ENCODE assay signal across 8 cellular contexts in the genomic region with DNA sequence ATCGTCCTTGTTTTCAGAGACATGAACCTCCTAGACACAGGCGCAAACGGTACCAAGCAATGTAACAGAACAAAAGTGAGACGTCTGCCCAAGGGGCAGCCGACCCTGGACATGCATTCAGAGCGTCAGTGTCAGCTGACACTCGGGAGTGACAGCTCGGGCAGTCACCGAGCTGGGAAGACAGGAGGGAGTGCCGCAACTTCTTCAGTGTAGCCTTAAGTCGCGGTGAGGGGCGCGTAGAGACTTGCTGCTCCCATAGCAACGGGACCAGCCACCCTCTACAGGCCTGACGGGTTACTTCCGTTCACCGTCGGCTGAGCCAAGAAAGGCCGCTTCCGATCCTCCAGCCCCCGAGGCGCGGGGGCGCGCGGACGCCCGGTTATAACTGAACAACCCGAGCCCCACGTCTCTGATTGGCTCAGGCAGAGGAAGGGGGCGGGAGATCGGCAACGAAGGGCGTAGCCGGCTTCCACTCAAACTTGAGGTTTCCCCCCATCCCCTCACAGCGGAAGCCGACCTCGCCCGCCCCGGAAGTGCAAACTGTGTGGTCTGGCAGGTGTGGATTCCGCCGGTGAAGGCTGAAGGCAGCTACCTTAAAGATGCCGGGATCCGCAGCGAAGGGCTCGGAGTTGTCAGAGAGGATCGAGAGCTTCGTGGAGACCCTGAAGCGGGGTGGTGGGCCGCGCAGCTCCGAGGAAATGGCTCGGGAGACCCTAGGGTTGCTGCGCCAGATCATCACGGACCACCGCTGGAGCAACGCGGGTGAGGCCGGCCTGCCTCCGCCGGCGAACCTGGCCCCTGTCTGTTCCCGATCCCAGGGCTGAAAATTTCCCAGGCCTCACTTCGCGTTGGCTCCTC. TPM values are rescaled to one million over a fixed set of nuclear protein-coding genes. Genes with fewer than 3 reads are reported as not detected.
DNase-seq lines count a peak whose midpoint lies in the region; ATAC-seq and TF ChIP-seq lines count a peak whose summit lies in the region.

EIF2B2 (plus strand) TSS at position 530 of the 858 bp plus-strand sequence; CDS start at position 600, 70 bp downstream.

- H3K27ac Mint-ChIP-seq in activated naive CD8-positive, alpha-beta T cell treated with anti-CD3 and anti-CD28 coated beads, Interleukin-2, amount 10 ng/mL, durations not matched to agents 7 days and 5 days, result peak within 1 kb of the TSS; percentile 84

- H3K36me3 Mint-ChIP-seq in activated naive CD8-positive, alpha-beta T cell treated with anti-CD3 and anti-CD28 coated beads, Interleukin-2, amount 10 ng/mL, durations not matched to agents 7 days and 5 days, result peaks cover 26% of the 10 kb centered on the region

- intact Hi-C loops in head of caudate nucleus (cut with DNase I) (loop anchor here (10.0 kb wide), 1 partner anchor 62 kb away; the partner anchor contains the start of genes ACYP1 and ZC2HC1C), ovary (cut with DNase I) (no loop called here), thyroid gland (cut with DNase I) (loop anchor here (10.0 kb wide), 1 partner anchor 62 kb away; the partner anchor contains the start of genes ACYP1 and ZC2HC1C)

- no peaks in the 10 kb centered on the region for H3K27me3 ChIP-seq in SU-DHL-6 (ENCODE audit: low read length)
- H3K27me3 ChIP-seq in ovary, result no peaks in the 10 kb centered on the region
- no peaks in the 10 kb centered on the region for H3K27me3 ChIP-seq in thyroid gland

- H3K27me3 Mint-ChIP-seq in activated naive CD8-positive, alpha-beta T cell treated with anti-CD3 and anti-CD28 coated beads, Interleukin-2, amount 10 ng/mL, durations not matched to agents 7 days and 5 days, result peaks cover 7% of the 10 kb centered on the region

- no peaks in the 10 kb centered on the region for H3F3A ChIP-seq in SU-DHL-6 (ENCODE audit: insufficient read depth)

- ATAC-seq in HG02678 (IDR thresholded peaks at IDR 0.05; ENCODE audit: unreplicated experiment), result peak; percentile 98
- ATAC-seq in activated naive CD8-positive, alpha-beta T cell treated with anti-CD3 and anti-CD28 coated beads, Interleukin-2, amount 10 ng/mL, durations not matched to agents 7 days and 5 days (ENCODE audit: low read depth), result peak; percentile 98

- peak within 1 kb of the TSS; percentile 91 for H3K4me2 ChIP-seq in SU-DHL-6 (ENCODE audit: low read depth, low read length, poor library complexity, severe bottlenecking)

- no peaks in the 10 kb centered on the region for H3K9me2 ChIP-seq in SU-DHL-6 (replicated peaks; ENCODE audit: insufficient read depth, low read length)

- peaks cover 16% of the 10 kb centered on the region for H3K79me2 ChIP-seq in SU-DHL-6 (ENCODE audit: insufficient read depth, low read length)

- H3K36me3 ChIP-seq in SU-DHL-6 (ENCODE audit: low read length) (peaks cover 8% of the 10 kb centered on the region; the same call in 1 of the 2 replicates), ovary (no peaks in the 10 kb centered on the region), thyroid gland (peaks cover 21% of the 10 kb centered on the region in 2 donors)

- H3K9me3 ChIP-seq in SU-DHL-6 (ENCODE audit: insufficient read depth, low read length) (no peaks in the 10 kb centered on the region), ovary (no peaks in the 10 kb centered on the region), thyroid gland (no peaks in the 10 kb centered on the region)

- peak within 1 kb of the TSS; percentile 82 for H2AFZ ChIP-seq in SU-DHL-6 (ENCODE audit: low read depth, low read length, severe bottlenecking)

- peaks cover 3% of the 10 kb centered on the region for H3K9me3 Mint-ChIP-seq in activated naive CD8-positive, alpha-beta T cell treated with anti-CD3 and anti-CD28 coated beads, Interleukin-2, amount 10 ng/mL, durations not matched to agents 7 days and 5 days

- H3K4me1 ChIP-seq in ovary (ENCODE audit: insufficient read depth) (peaks cover 5% of the 10 kb centered on the region), thyroid gland (peaks cover 32 to 37% of the 10 kb centered on the region in 2 donors)

- TF ChIP-seq POLR2A in GM10847 (IDR thresholded peaks at IDR 0.05; ENCODE audit: extremely low read depth, insufficient read length) (peak; percentile 54), ovary (IDR thresholded peaks at IDR 0.05) (no peak), thyroid gland (IDR thresholded peaks at IDR 0.05) (peak in 1 of 2 donors; percentile 86)

- peak within 1 kb of the TSS; percentile 95 for H3K4me3 Mint-ChIP-seq in activated naive CD8-positive, alpha-beta T cell treated with anti-CD3 and anti-CD28 coated beads, Interleukin-2, amount 10 ng/mL, durations not matched to agents 7 days and 5 days

- peak within 1 kb of the TSS; percentile 87 for H3K9ac ChIP-seq in SU-DHL-6 (ENCODE audit: low read length)

- TF ChIP-seq EP300 in ovary (IDR thresholded peaks at IDR 0.05), result no peak

- POLR2A ChIA-PET in activated naive CD8-positive, alpha-beta T cell treated with anti-CD3 and anti-CD28 coated beads, Interleukin-2, amount 10 ng/mL, durations not matched to agents 7 days and 5 days (lab: Charles Lee), result interaction anchor here (0.7 to 1.8 kb wide), 6 partner anchors 11 to 122 kb away, joined by 3 to 9 read pairs (median 4); partner anchors contain the start of genes ACYP1 and MLH3

- TF ChIP-seq CTCF in SU-DHL-6 (IDR thresholded peaks at IDR 0.05; ENCODE audit: insufficient read depth, low read length, poor library complexity, severe bottlenecking) (no peak), ovary (IDR thresholded peaks at IDR 0.05) (peak in 1 of 3 donors; percentile 47), thyroid gland (IDR thresholded peaks at IDR 0.05) (peak in 4 of 6 experiments; percentile 22 to 37 (median 27))

- H3K27ac ChIP-seq in SU-DHL-6 (ENCODE audit: low read depth, low read length) (0 out of 2 replicates have a peak within 1 kb of the TSS, but pooled peaks have one; percentile 2), ovary (peak within 1 kb of the TSS in 1 of 2 donors; percentile 61), thyroid gland (peak within 1 kb of the TSS; percentile 82 to 94 (median 90))

- peak; percentile 94 for DNase-seq in NCI-H128 (lab: John Stamatoyannopoulos, UW; ENCODE audit: unreplicated experiment)
- DNase-seq in activated naive CD8-positive, alpha-beta T cell treated with anti-CD3 and anti-CD28 coated beads, Interleukin-2, amount 10 ng/mL, durations not matched to agents 7 days and 5 days, result peak; percentile 98
- DNase-seq in head of caudate nucleus, result peak; percentile 97 to 100 (median 99)
- peak; percentile 95 to 99 (median 97) for DNase-seq in ovary
- DNase-seq in thyroid gland, result peak; percentile 99

- H3K4me3 ChIP-seq in SU-DHL-6 (ENCODE audit: insufficient read depth, low read length, poor library complexity, severe bottlenecking), result peak within 1 kb of the TSS; percentile 82
- peak within 1 kb of the TSS; percentile 51 for H3K4me3 ChIP-seq in ovary
- H3K4me3 ChIP-seq in thyroid gland (replicated peaks in 1 of 3), result peak within 1 kb of the TSS; percentile 33 to 92 (median 89)

- peaks cover 30% of the 10 kb centered on the region for H3K4me1 Mint-ChIP-seq in activated naive CD8-positive, alpha-beta T cell treated with anti-CD3 and anti-CD28 coated beads, Interleukin-2, amount 10 ng/mL, durations not matched to agents 7 days and 5 days

- WGBS in ovary, 3 donors, result 0 to 1% (median 1%) methylated on average over 53 to 66 of the region's 66 CpGs
- 0 to 2% methylated on average over 18 to 44 of the region's 66 CpGs for WGBS in thyroid gland, 2 donors

- no peaks in the 10 kb centered on the region for H4K20me1 ChIP-seq in SU-DHL-6 (ENCODE audit: low read depth, low read length)

RNA-seq across cellular contexts. Expression of gene EIF2B2, which starts in this region (rescaled TPM):
- total RNA-seq in activated naive CD8-positive, alpha-beta T cell treated with anti-CD3 and anti-CD28 coated beads, Interleukin-2, amount 10 ng/mL, durations not matched to agents 7 days and 5 days, result 10 to 100 TPM; 35.4 to 37.2 TPM
- 10 to 100 TPM in 6 of 7 donors, 1 to 10 TPM in 1; 8.8 to 33.3 (median 29.6) TPM for total RNA-seq in ovary
- polyA plus RNA-seq in ovary, result 10 to 100 TPM; 30.6 to 59.9 TPM
- 10 to 100 TPM; 47.0 to 94.8 (median 69.3) TPM for total RNA-seq in thyroid gland

Comparison
In these comparisons a context has a peak if more than half of its experiments do, and no peak if none do; other contexts are left out.
1. intact Hi-C loops: an anchor here in head of caudate nucleus (10.0 kb wide) and thyroid gland (10.0 kb wide); none called in ovary.